Comparison of ENCODE assay signal across 21 cellular contexts in the genomic region with DNA sequence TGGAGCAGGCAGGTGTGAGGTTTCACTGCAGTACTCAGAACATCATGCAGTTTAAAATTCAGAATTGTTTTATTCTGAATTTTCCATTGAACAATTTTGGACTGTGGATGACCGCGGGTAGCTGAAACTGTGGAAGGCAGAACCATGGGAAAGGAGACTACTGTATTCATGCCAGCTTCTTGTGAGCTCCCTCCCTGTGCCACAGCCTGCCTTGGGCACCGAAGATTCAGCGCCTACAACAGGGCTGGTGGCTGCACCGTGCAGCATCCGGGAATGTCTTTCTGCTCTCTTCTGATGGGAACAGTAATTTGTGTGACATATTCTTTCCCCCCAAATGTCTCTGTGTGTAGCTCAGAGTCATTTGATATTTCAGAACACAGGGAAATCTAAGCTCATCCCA.
"Had no signal": no experiment of that assay in that cellular context is flagged by ENCODE, and none has a peak within 500 bp of the region (broad histone marks: within the 10 kb centered on the region; RNA-seq: fewer than 3 reads in every experiment).

No MANE protein-coding gene starts in this region.

- H3K27me3 ChIP-seq: SJCRH30 had no signal

- ATAC-seq: HepG2, SK-N-SH treated with all-trans-retinoic acid at 6 μM for 48 hours had no signal

- H3K36me3 ChIP-seq: MG63, SJCRH30 had no signal

- DNase-seq: IMR-90, Karpas-422, KG1, NCI-H1092, NCI-H1105 treated with DMSO at 0.1 percent for 48 hours, NCI-H1417 treated with DMSO at 0.1 percent for 48 hours, NCI-H146, NCI-H1694 treated with DMSO at 0.1 percent for 48 hours, NCI-H1930, NCI-H2081, NCI-H2107, NCI-H2227 treated with DMSO at 0.1 percent for 48 hours, NCI-H524, NCI-H526 treated with DMSO at 0.1 percent for 48 hours, NCI-H774, SHP77 treated with DMSO at 0.1 percent for 48 hours, SJCRH30 had no signal

- H3K9me3 ChIP-seq: MG63 had no signal

- H3K27ac ChIP-seq: RWPE1, SJCRH30 had no signal

- H3K4me3 ChIP-seq: MG63, SJCRH30 had no signal
